Comparison of ENCODE assay signal across 8 cellular contexts in genomic region chr17:81515530-81516041, GRCh38. TPM values are rescaled to one million over a fixed set of nuclear protein-coding genes. Genes with fewer than 3 reads are reported as not detected.
A peak's percentile ranks its signal among the peaks of the same experiment; 100 is the strongest.
DNase-seq lines count a peak whose midpoint lies in the region; ATAC-seq, FAIRE-seq and TF ChIP-seq lines count a peak whose summit lies in the region.

No MANE protein-coding gene starts in this region.

- ATAC-seq in Right ventricle myocardium superior (ENCODE audit: poor library complexity) (no peak), left cardiac atrium (no peak), GM21367 (IDR thresholded peaks at IDR 0.05; ENCODE audit: unreplicated experiment) (no peak)

- TF ChIP-seq CTCF in colonic mucosa (IDR thresholded peaks at IDR 0.05) (no peak), vagina (IDR thresholded peaks at IDR 0.05) (no peak)

- intact Hi-C loops in Right ventricle myocardium superior (cut with DNase I): no loop called here
- intact Hi-C loops in left cardiac atrium (cut with DNase I): loop anchor here in 1 of 2 donors (5.0 kb wide), 2 partner anchors 37 to 87 kb away; partner anchors contain the start of gene FAAP100
- intact Hi-C loops in colonic mucosa (cut with DNase I): no loop called here
- intact Hi-C loops in vagina (cut with DNase I): no loop called here

- peak; percentile 52 for DNase-seq in Right ventricle myocardium superior
- no peak for DNase-seq in left cardiac atrium
- peak; percentile 49 for DNase-seq in colonic mucosa
- no peak for DNase-seq in vagina (ENCODE audit: extremely low spot score in 2 of 2)
- DNase-seq in activated gamma-delta T cell (lab: John Stamatoyannopoulos, UW): no peak
- DNase-seq in GM12891 (ENCODE audit: insufficient read length, low spot score): no peak

- FAIRE-seq in GM12891 (lab: Jason Lieb, UNC): no peak

- H3K36me3 ChIP-seq in colonic mucosa (peaks cover 11% of the 10 kb centered on the region), vagina (peaks cover 9 to 17% of the 10 kb centered on the region in 2 donors)

- H3K4me1 ChIP-seq in colonic mucosa (peaks cover 21% of the 10 kb centered on the region), mononuclear cell (ENCODE audit: insufficient read depth, low read length) (peaks cover 71% of the 10 kb centered on the region), vagina (peaks cover 60% of the 10 kb centered on the region)

- no peaks in the 10 kb centered on the region for H3K27me3 ChIP-seq in colonic mucosa
- H3K27me3 ChIP-seq in mononuclear cell (ENCODE audit: insufficient read depth, low read length): no peaks in the 10 kb centered on the region
- H3K27me3 ChIP-seq in vagina: no peaks in the 10 kb centered on the region

- H3K9me3 ChIP-seq in colonic mucosa (no peaks in the 10 kb centered on the region), mononuclear cell (ENCODE audit: low read depth, low read length) (no peaks in the 10 kb centered on the region), vagina (no peaks in the 10 kb centered on the region)

- H3K27ac ChIP-seq in colonic mucosa (peak overlapping the region; percentile 100), vagina (peak overlapping the region; percentile 100)

- H3K4me3 ChIP-seq in colonic mucosa (peak overlapping the region; percentile 60), mononuclear cell (ENCODE audit: low read length) (peak overlapping the region; percentile 54), vagina (peak overlapping the region; percentile 93 to 99)

- TF ChIP-seq POLR2A in vagina (IDR thresholded peaks at IDR 0.05) (no peak), GM12891 (IDR thresholded peaks at IDR 0.05; ENCODE audit: low read depth, low read length) (no peak; the same call in 1 of the 2 replicates)

- peak overlapping the region; percentile 79 to 100 for H3K9ac ChIP-seq in colonic mucosa (ENCODE audit: low read depth in 2 of 2, low read length in 2 of 2)

TF ChIP-seq in GM12891, 5 proteins besides CTCF, POLR2A, EP300 and RAD21:
- TF ChIP-seq PAX5 (IDR thresholded peaks at IDR 0.05; ENCODE audit: insufficient read depth, low read length, severe bottlenecking): no peak
- TF ChIP-seq POLR2AphosphoS5 (IDR thresholded peaks at IDR 0.05; ENCODE audit: low read depth, low read length): no peak
- TF ChIP-seq POU2F2 (IDR thresholded peaks at IDR 0.05; ENCODE audit: low read depth, low read length): no peak

RNA-seq across cellular contexts. Expression of gene ACTG1, which starts 3.0 kb away (rescaled TPM):
- total RNA-seq in Right ventricle myocardium superior: 369 TPM
- 1,000 to 10,000 TPM in 1 of 2 donors, 100 to 1,000 TPM in 1; 663 to 1,095 TPM for total RNA-seq in left cardiac atrium
- 1,000 to 10,000 TPM; 4,489 to 4,790 TPM for total RNA-seq in colonic mucosa
- total RNA-seq in mononuclear cell: 2,327 TPM
- total RNA-seq in vagina: 2,441 TPM
- polyA plus RNA-seq in GM12891 (2012; ENCODE audit: low read depth, missing spikeins): 3,652 TPM

RNA-seq across cellular contexts. Expression of gene FSCN2, which starts 12.6 kb away (rescaled TPM):
- total RNA-seq in Right ventricle myocardium superior (0.19 TPM), left cardiac atrium (under 1 TPM; 0.38 to 0.39 TPM), colonic mucosa (1 to 10 TPM; 1.0 to 2.2 TPM), mononuclear cell (0.52 TPM), vagina (6.6 TPM)
- polyA plus RNA-seq in GM12891 (2012; ENCODE audit: low read depth, missing spikeins): 1.5 TPM

RNA-seq across cellular contexts. Expression of gene FAAP100, which starts 36.6 kb away (rescaled TPM):
- total RNA-seq in Right ventricle myocardium superior (13.0 TPM), left cardiac atrium (10 to 100 TPM; 11.6 to 15.7 TPM), colonic mucosa (10 to 100 TPM; 16.5 to 34.3 TPM), mononuclear cell (13.5 TPM), vagina (21.4 TPM)
- polyA plus RNA-seq in GM12891 (2012; ENCODE audit: low read depth, missing spikeins): 12.7 TPM

Comparison
In these comparisons a context has a peak if more than half of its experiments do, and no peak if none do; other contexts are left out.
1. DNase-seq: peak in Right ventricle myocardium superior (single experiment) and colonic mucosa (single experiment); none in left cardiac atrium (single experiment), vagina (0 of 2), activated gamma-delta T cell (single experiment) and GM12891 (single experiment).
2. Peak in every context shown above with its lines, with median percentiles within 50 percentile points of each other: H3K4me3 ChIP-seq.